Comparison of ENCODE assay signal across 22 cellular contexts in genomic region chr13:80161896-80162295, GRCh38.
"Had no signal": no experiment of that assay in that cellular context is flagged by ENCODE, and none has a peak within 500 bp of the region (broad histone marks: within the 10 kb centered on the region; RNA-seq: fewer than 3 reads in every experiment).

No MANE protein-coding gene starts in this region.

- H3K36me3 ChIP-seq: gastrocnemius medialis, lower lobe of right lung, prostate gland, right atrium auricular region, stomach, thyroid gland, vagina had no signal

- DNase-seq: dorsolateral prefrontal cortex; effector CD4-positive, alpha-beta T cell; gastrocnemius medialis; head of caudate nucleus; left ventricle myocardium superior; lower lobe of right lung; naive thymus-derived CD8-positive, alpha-beta T cell; nephron progenitor cell; stimulated activated CD4-positive, alpha-beta T cell treated with anti-CD3 and anti-CD28 coated beads, Interleukin-2, amount 100 ng/mL, for 24 hours; stimulated activated CD4-positive, alpha-beta T cell treated with anti-CD3 and anti-CD28 coated beads, Interleukin-4, amount 100 ng/mL, for 24 hours; stimulated activated naive CD4-positive, alpha-beta T cell treated with Interleukin-2 at 50 U/mL for 16 hours; stomach; thyroid gland; trophoblast cell had no signal

- H3K27me3 ChIP-seq: dorsolateral prefrontal cortex, gastrocnemius medialis, right atrium auricular region, stomach, thyroid gland, vagina had no signal

- H3K9me3 Mint-ChIP-seq: nephron progenitor cell had no signal

- ATAC-seq: esophagus mucosa; gastrocnemius medialis; left ventricle myocardium superior; lower lobe of right lung; naive thymus-derived CD8-positive, alpha-beta T cell; sciatic nerve; stimulated activated effector memory CD8-positive, alpha-beta T cell treated with anti-CD3 and anti-CD28 coated beads, Interleukin-12 subunit alpha, Interleukin-12 subunit beta, amount 100 ng/mL, for 72 hours had no signal

- H3K9ac ChIP-seq: parathyroid adenoma had no signal

- H3K4me3 Mint-ChIP-seq: naive thymus-derived CD8-positive, alpha-beta T cell; nephron progenitor cell; stimulated activated effector memory CD8-positive, alpha-beta T cell treated with anti-CD3 and anti-CD28 coated beads, Interleukin-12 subunit alpha, Interleukin-12 subunit beta, amount 100 ng/mL, for 72 hours had no signal

- H3K4me3 ChIP-seq: dorsolateral prefrontal cortex, gastrocnemius medialis, lower lobe of right lung, prostate gland, right atrium auricular region, stomach, thyroid gland, vagina had no signal

- H3K9me3 ChIP-seq: gastrocnemius medialis, lower lobe of right lung, prostate gland, right atrium auricular region, stomach, thyroid gland, vagina had no signal

- H3K4me1 ChIP-seq: gastrocnemius medialis, parathyroid adenoma, prostate gland, right atrium auricular region, thyroid gland, vagina had no signal

- H3K27ac Mint-ChIP-seq: naive thymus-derived CD8-positive, alpha-beta T cell; nephron progenitor cell; stimulated activated effector memory CD8-positive, alpha-beta T cell treated with anti-CD3 and anti-CD28 coated beads, Interleukin-12 subunit alpha, Interleukin-12 subunit beta, amount 100 ng/mL, for 72 hours had no signal

- H3K27ac ChIP-seq: dorsolateral prefrontal cortex, epithelial cell of prostate, gastrocnemius medialis, lower lobe of right lung, parathyroid adenoma, prostate gland, right atrium auricular region, stomach, thyroid gland, vagina had no signal

- H3K36me3 Mint-ChIP-seq: naive thymus-derived CD8-positive, alpha-beta T cell; stimulated activated effector memory CD8-positive, alpha-beta T cell treated with anti-CD3 and anti-CD28 coated beads, Interleukin-12 subunit alpha, Interleukin-12 subunit beta, amount 100 ng/mL, for 72 hours had no signal

- H3K4me1 Mint-ChIP-seq: stimulated activated effector memory CD8-positive, alpha-beta T cell treated with anti-CD3 and anti-CD28 coated beads, Interleukin-12 subunit alpha, Interleukin-12 subunit beta, amount 100 ng/mL, for 72 hours had no signal

- H2AFZ ChIP-seq: parathyroid adenoma had no signal
